ENCODE assay signal across 1 cellular context in genomic region chr14:91252901-91253794, GRCh38.
TF ChIP-seq lines count a peak whose summit lies in the region.

No MANE protein-coding gene starts in this region.

TF ChIP-seq in GM12878, 131 proteins besides CTCF, POLR2A, EP300 and RAD21 (continued from another document):
- TF ChIP-seq BACH1 (IDR thresholded peaks at IDR 0.05; ENCODE audit: borderline replicate concordance) (peak; percentile 27), HDAC6 (IDR thresholded peaks at IDR 0.05; ENCODE audit: unreplicated experiment) (no peak), HSF1 (IDR thresholded peaks at IDR 0.05; ENCODE audit: low read depth, low read length) (no peak), ETV6 (conservative IDR thresholded peaks at IDR 0.05 in 1 of 2, IDR thresholded peaks at IDR 0.05 in 1 of 2; ENCODE audit: borderline replicate concordance in 1 of 2, low read depth in 1 of 2) (0 out of 4 replicates have a peak, but pooled peaks of 1 of the 2 experiments have one; percentile 6), YBX1 (IDR thresholded peaks at IDR 0.05) (no peak), IRF4 (IDR thresholded peaks at IDR 0.05; ENCODE audit: low read depth, low read length) (no peak), DPF2 (IDR thresholded peaks at IDR 0.05) (0 out of 2 replicates have a peak, but pooled peaks have one; percentile 66), NRF1 (conservative IDR thresholded peaks at IDR 0.05; ENCODE audit: low read depth, low read length) (no peak), E2F8 (IDR thresholded peaks at IDR 0.05; ENCODE audit: low read depth, partially characterized antibody) (no peak), TCF12 (IDR thresholded peaks at IDR 0.05; ENCODE audit: low read depth, low read length) (0 out of 2 replicates have a peak, but pooled peaks have one; percentile 35), MXI1 (IDR thresholded peaks at IDR 0.05; ENCODE audit: low read depth, low read length) (0 out of 2 replicates have a peak, but pooled peaks have one; percentile 27), BCL3 (IDR thresholded peaks at IDR 0.05; ENCODE audit: borderline replicate concordance, insufficient read depth, low read depth, low read length, poor library complexity, severe bottlenecking) (no peak), ZNF207 (IDR thresholded peaks at IDR 0.05; ENCODE audit: borderline replicate concordance) (no peak), SRF (IDR thresholded peaks at IDR 0.05; ENCODE audit: low read depth in 2 of 2, low read length in 2 of 2) (no peak), EGR1 (IDR thresholded peaks at IDR 0.05; ENCODE audit: borderline replicate concordance in 1 of 2, low read depth in 2 of 2, low read length in 2 of 2) (peak in 1 of 2 experiments; percentile 81; a peak in 2 of 3 replicates), GATAD2B (conservative IDR thresholded peaks at IDR 0.05; ENCODE audit: low read depth) (peak; percentile 78; the same call in 1 of the 2 replicates), TAF1 (IDR thresholded peaks at IDR 0.05; ENCODE audit: borderline replicate concordance, low read depth, low read length) (0 out of 2 replicates have a peak, but pooled peaks have one; percentile 21), PKNOX1 (IDR thresholded peaks at IDR 0.05) (no peak), CHD2 (IDR thresholded peaks at IDR 0.05; ENCODE audit: borderline replicate concordance, low read depth, low read length) (no peak), ZBTB4 (CRISPR knock-in tag; IDR thresholded peaks at IDR 0.05) (no peak), FOXK2 (IDR thresholded peaks at IDR 0.05) (no peak), HDAC2 (IDR thresholded peaks at IDR 0.05) (no peak)
